24 cellular contexts compared by ENCODE assay signal in the genomic region with DNA sequence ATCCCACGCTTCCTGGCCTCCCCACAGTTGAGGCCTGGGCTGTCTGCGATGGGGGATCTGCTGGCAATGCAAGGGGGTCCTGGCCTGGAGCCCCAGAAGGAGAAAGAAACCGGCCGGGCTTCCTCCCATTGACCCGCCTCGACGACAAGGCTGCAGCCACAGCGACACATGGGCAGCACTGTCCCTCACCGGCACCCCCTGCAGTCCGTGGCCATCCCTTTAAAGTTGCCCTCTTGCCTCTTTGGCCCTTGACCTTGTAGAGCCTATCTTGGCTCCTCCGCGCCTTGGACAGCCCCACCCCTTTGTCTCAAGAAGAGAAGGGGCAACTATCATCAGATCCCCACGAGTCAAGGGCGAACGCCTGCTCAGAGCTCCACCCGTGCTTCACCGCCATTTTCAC.
DNase-seq lines count a peak whose midpoint lies in the region; ATAC-seq, FAIRE-seq and TF ChIP-seq lines count a peak whose summit lies in the region.
"Had no signal": no experiment of that assay in that cellular context is flagged by ENCODE, and none has a peak within 500 bp of the region (broad histone marks: within the 10 kb centered on the region; RNA-seq: fewer than 3 reads in every experiment).

No MANE protein-coding gene starts in this region.

- H2BK120ac ChIP-seq in H9 (ENCODE audit: low read depth, low read length, poor library complexity, severe bottlenecking) (no peak overlapping the region), H1 (replicated peaks; ENCODE audit: low read depth, low read length) (no peak overlapping the region)

- TF ChIP-seq RAD21 in H1 (IDR thresholded peaks at IDR 0.05 in 1 of 2, conservative IDR thresholded peaks at IDR 0.05 in 1 of 2; ENCODE audit: low read depth in 2 of 2, low read length in 2 of 2) = peak; percentile 19 to 44; a peak in 3 of 4 replicates

- H3K56ac ChIP-seq in H9 (ENCODE audit: insufficient read length, low read depth, low read length) (no peak overlapping the region), H1 (replicated peaks; ENCODE audit: insufficient read length, low read depth, low read length) (no peak overlapping the region)

- no peak overlapping the region for H2BK12ac ChIP-seq in H9 (ENCODE audit: insufficient read length, low read depth, low read length)
- no peak overlapping the region for H2BK12ac ChIP-seq in H1 (ENCODE audit: low read depth, low read length)

- peaks cover 23% of the 10 kb centered on the region for H3F3A ChIP-seq in neural progenitor cell (ENCODE audit: low read depth)

- H3K27me3 Mint-ChIP-seq in H9 (ENCODE audit: low read depth) (peaks cover 16% of the 10 kb centered on the region), neural progenitor cell (ENCODE audit: insufficient read depth, low read depth) (peaks cover 3% of the 10 kb centered on the region)
- H3K27me3 Mint-ChIP-seq: effector memory CD8-positive, alpha-beta T cell; naive B cell; T-helper 17 cell had no signal

- no peak for TF ChIP-seq EP300 in H1 (IDR thresholded peaks at IDR 0.05; ENCODE audit: borderline replicate concordance in 1 of 2, low read depth in 2 of 2, low read length in 2 of 2)

- no peak for TF ChIP-seq POLR2A in H1 (IDR thresholded peaks at IDR 0.05; ENCODE audit: control extremely low read depth in 1 of 2, low read depth in 2 of 2, low read length in 2 of 2)
- no peak for TF ChIP-seq POLR2A in adrenal gland (IDR thresholded peaks at IDR 0.05)

- no peak overlapping the region for H3T11ph ChIP-seq in H9 (ENCODE audit: low read length)

- H4K5ac ChIP-seq in H9 (ENCODE audit: insufficient read length, low read depth, low read length) (no peak overlapping the region), H1 (ENCODE audit: insufficient read length, low read depth, low read length) (no peak overlapping the region)

- H3K4me1 ChIP-seq in BLaER1 (peaks cover 77% of the 10 kb centered on the region), H9 (ENCODE audit: insufficient read depth, low read length) (no peaks in the 10 kb centered on the region), H1 (replicated peaks in 1 of 4; ENCODE audit: control insufficient read depth in 3 of 4, insufficient read depth in 4 of 4, low read length in 3 of 4) (peaks cover 0 to 15% (median 10%) of the 10 kb centered on the region in 4 experiments; a peak in 6 of 7 replicates), psoas muscle (peaks cover 80% of the 10 kb centered on the region), adrenal gland (replicated peaks in 1 of 2) (peaks cover 18 to 44% of the 10 kb centered on the region in 2 donors), neural progenitor cell (peaks cover 14% of the 10 kb centered on the region)
- H3K4me1 ChIP-seq: parathyroid adenoma had no signal

- no peak overlapping the region for H2BK5ac ChIP-seq in H9 (ENCODE audit: insufficient read length, low read length)
- H2BK5ac ChIP-seq in H1 (ENCODE audit: low read depth, low read length) = no peak overlapping the region

- H3K4me1 Mint-ChIP-seq in H9 = peaks cover 14 to 30% of the 10 kb centered on the region in 2 experiments
- H3K4me1 Mint-ChIP-seq in neural progenitor cell = peaks cover 41% of the 10 kb centered on the region

- no peak overlapping the region for H4K8ac ChIP-seq in H9 (replicated peaks; ENCODE audit: insufficient read length, low read depth, low read length)
- H4K8ac ChIP-seq in H1 (ENCODE audit: extremely low read depth, insufficient read depth, low read length) = no peak overlapping the region

- intact Hi-C loops in psoas muscle (cut with DNase I) (no loop called here), adrenal gland (cut with DNase I) (loop anchor here in 1 of 2 donors (10.0 kb wide), 1 partner anchor 156 kb away; no protein-coding TSS in a partner anchor)

- peaks cover 2% of the 10 kb centered on the region for H3K23me2 ChIP-seq in H9 (ENCODE audit: insufficient read length, low read depth, low read length, poor library complexity, severe bottlenecking)
- peaks cover 4% of the 10 kb centered on the region; the same call in 1 of the 2 replicates for H3K23me2 ChIP-seq in H1 (ENCODE audit: low read depth, low read length)

- FAIRE-seq in H1 (lab: Jason Lieb, UNC) = no peak
- FAIRE-seq: astrocyte had no signal

- H3K9me3 Mint-ChIP-seq in H9 (no peaks in the 10 kb centered on the region; a peak in 1 of 5 replicates), neural progenitor cell (no peaks in the 10 kb centered on the region)
- H3K9me3 Mint-ChIP-seq: activated T-cell treated with anti-CD3 and anti-CD28 coated beads, Interleukin-2, amount 50 U/mL, for 24 hours; effector memory CD8-positive, alpha-beta T cell; naive B cell; WTC11 had no signal

- H3K14ac ChIP-seq in H9 (ENCODE audit: insufficient read depth, low read length) = no peak overlapping the region
- H3K14ac ChIP-seq in H1 (ENCODE audit: insufficient read length) = no peak overlapping the region

- H3K79me2 ChIP-seq in H9 (ENCODE audit: insufficient read depth, low read length) = no peaks in the 10 kb centered on the region
- no peaks in the 10 kb centered on the region for H3K79me2 ChIP-seq in H1 (ENCODE audit: control insufficient read depth in 1 of 2, insufficient read depth in 2 of 2, low read length in 2 of 2)
- no peaks in the 10 kb centered on the region for H3K79me2 ChIP-seq in neural progenitor cell (ENCODE audit: low read depth)
- H3K79me2 ChIP-seq: parathyroid adenoma had no signal

- H3K9me3 ChIP-seq in BLaER1 (no peaks in the 10 kb centered on the region), H9 (ENCODE audit: control insufficient read depth, low read depth, low read length) (no peaks in the 10 kb centered on the region), H1 (ENCODE audit: insufficient read depth in 2 of 2, low read depth in 1 of 2, low read length in 1 of 2) (no peaks in the 10 kb centered on the region), psoas muscle (no peaks in the 10 kb centered on the region), adrenal gland (replicated peaks in 1 of 3) (no peaks in the 10 kb centered on the region), neural progenitor cell (ENCODE audit: low read depth) (no peaks in the 10 kb centered on the region)
- H3K9me3 ChIP-seq: SJSA1 had no signal

- H3K27ac ChIP-seq in BLaER1 (no peak overlapping the region), H9 (ENCODE audit: insufficient read length, low read depth, low read length) (no peak overlapping the region), H1 (ENCODE audit: low read depth, low read length) (no peak overlapping the region), psoas muscle (peak overlapping the region; percentile 24), adrenal gland (no peak overlapping the region), neural progenitor cell (no peak overlapping the region)
- H3K27ac ChIP-seq: parathyroid adenoma, SJSA1 had no signal

- H3K36me3 Mint-ChIP-seq in H9 (ENCODE audit: insufficient read depth in 1 of 3, low read depth in 3 of 3) = no peaks in the 10 kb centered on the region
- peaks cover 7% of the 10 kb centered on the region for H3K36me3 Mint-ChIP-seq in neural progenitor cell
- H3K36me3 Mint-ChIP-seq: naive B cell, WTC11 had no signal

- no peak overlapping the region for H2BK15ac ChIP-seq in H9 (ENCODE audit: low read depth, low read length)
- H2BK15ac ChIP-seq in H1 (ENCODE audit: low read length) = peak overlapping the region; percentile 19; the same call in 1 of the 2 replicates

- H3K18ac ChIP-seq in H9 (ENCODE audit: insufficient read length, low read depth, low read length) = no peak overlapping the region
- no peak overlapping the region for H3K18ac ChIP-seq in H1 (ENCODE audit: extremely low read depth, low read length)

- POLR2A ChIA-PET in H1 (lab: Charles Lee; ENCODE audit: partially characterized antibody) = interaction anchor here (1.5 kb wide), 1 partner anchor 11 kb away, joined by 5 read pairs; no protein-coding TSS in a partner anchor

- H3K4me2 ChIP-seq in BLaER1 = peak overlapping the region; percentile 90; the same call in 1 of the 2 replicates
- no peak overlapping the region for H3K4me2 ChIP-seq in H9 (ENCODE audit: insufficient read depth, insufficient read length, low read length)
- H3K4me2 ChIP-seq in H1 (ENCODE audit: insufficient read depth in 1 of 2, low read depth in 2 of 2, low read length in 2 of 2) = no peak overlapping the region
- no peak overlapping the region for H3K4me2 ChIP-seq in neural progenitor cell
- H3K4me2 ChIP-seq: smooth muscle cell had no signal

- H3K79me1 ChIP-seq in H9 (ENCODE audit: insufficient read depth, low read depth, low read length, poor library complexity, severe bottlenecking) (no peaks in the 10 kb centered on the region), H1 (ENCODE audit: low read depth, low read length) (peaks cover 2% of the 10 kb centered on the region; the same call in 1 of the 2 replicates)

- H4K91ac ChIP-seq in H9 (ENCODE audit: insufficient read length, low read depth, low read length) (no peak overlapping the region), H1 (replicated peaks; ENCODE audit: insufficient read length, low read length) (no peak overlapping the region)

- H3K4ac ChIP-seq in H9 (ENCODE audit: low read depth, low read length) (no peak overlapping the region), H1 (replicated peaks; ENCODE audit: insufficient read length, low read depth, low read length) (no peak overlapping the region)

- CTCF ChIA-PET in H1 (lab: Charles Lee; ENCODE audit: partially characterized antibody) = interaction anchor here (0.6 to 3.7 kb wide), 13 partner anchors 8 to 293 kb away, joined by 3 to 20 read pairs (median 4); no protein-coding TSS in a partner anchor

- H3K27me3 ChIP-seq in BLaER1 (peaks cover 14% of the 10 kb centered on the region), H9 (ENCODE audit: insufficient read depth, low read length) (no peaks in the 10 kb centered on the region), H1 (replicated peaks in 1 of 4; ENCODE audit: control insufficient read depth in 3 of 4, extremely low read depth in 1 of 4, insufficient read depth in 3 of 4, low read length in 3 of 4) (peaks cover 0 to 3% (median 2%) of the 10 kb centered on the region in 4 experiments; a peak in 2 of 7 replicates), psoas muscle (ENCODE audit: insufficient read depth in 3 of 3, low read length in 2 of 3) (no peaks in the 10 kb centered on the region), adrenal gland (no peaks in the 10 kb centered on the region), neural progenitor cell (peaks cover 16% of the 10 kb centered on the region)

- DNase-seq in H9 = no peak
- no peak for DNase-seq in H1 (ENCODE audit: low read depth in 1 of 2, low spot score in 2 of 2)
- DNase-seq in psoas muscle = no peak
- no peak for DNase-seq in adrenal gland
- no peak for DNase-seq in neural progenitor cell (ENCODE audit: low spot score)
- no peak for DNase-seq in SIG-M5 treated with dmso at 0.1 percent for 504 hours (lab: John Stamatoyannopoulos, UW; ENCODE audit: unreplicated experiment)
- DNase-seq in stimulated activated naive CD4-positive, alpha-beta T cell treated with Interleukin-2 at 50 U/mL for 16 hours (lab: John Stamatoyannopoulos, UW) = no peak
- DNase-seq: activated CD8-positive, alpha-beta T cell treated with anti-CD3 and anti-CD28 coated beads, Interleukin-2, amount 10 ng/mL, durations not matched to agents 7 days and 5 days; activated naive CD4-positive, alpha-beta T cell treated with anti-CD3 and anti-CD28 coated beads, Interleukin-2, amount 50 U/mL, for 16 hours; activated T-cell treated with anti-CD3 and anti-CD28 coated beads, Interleukin-2, amount 50 U/mL, for 24 hours; effector memory CD8-positive, alpha-beta T cell; GOT3; naive B cell; NCI-H2227 treated with DMSO at 0.1 percent for 48 hours; NCI-H82; stimulated activated CD4-positive, alpha-beta T cell treated with anti-CD3 and anti-CD28 coated beads, Interleukin-4, amount 100 ng/mL, for 24 hours; substantia nigra; T-helper 17 cell had no signal

- H3K23ac ChIP-seq in H9 (ENCODE audit: insufficient read length, low read depth, low read length) (no peak overlapping the region), H1 (ENCODE audit: insufficient read length) (no peak overlapping the region)

- peak; percentile 38; the same call in 2 of the 3 replicates for TF ChIP-seq CTCF in H9 (conservative IDR thresholded peaks at IDR 0.05)
- TF ChIP-seq CTCF in H1 (IDR thresholded peaks at IDR 0.05; ENCODE audit: control extremely low read depth in 1 of 3, insufficient read depth in 1 of 3, low read depth in 1 of 3, low read length in 3 of 3) = peak in 2 of 3 experiments; percentile 36 to 39; a peak in 3 of 4 replicates
- no peak for TF ChIP-seq CTCF in psoas muscle (IDR thresholded peaks at IDR 0.05)
- no peak for TF ChIP-seq CTCF in adrenal gland (IDR thresholded peaks at IDR 0.05)
- no peak for TF ChIP-seq CTCF in neural progenitor cell (IDR thresholded peaks at IDR 0.05)

- H4K20me1 ChIP-seq in BLaER1 = peaks cover 16% of the 10 kb centered on the region
- no peaks in the 10 kb centered on the region for H4K20me1 ChIP-seq in H9 (ENCODE audit: control insufficient read depth, insufficient read depth, insufficient read length)
- peaks cover 0 to 4% of the 10 kb centered on the region in 2 experiments for H4K20me1 ChIP-seq in H1 (replicated peaks in 1 of 2; ENCODE audit: control insufficient read depth in 1 of 2, insufficient read depth in 2 of 2, low read length in 2 of 2)
- peaks cover 43% of the 10 kb centered on the region for H4K20me1 ChIP-seq in neural progenitor cell (ENCODE audit: low read depth)

- H3K27ac Mint-ChIP-seq in H9 (peak overlapping the region in 1 of 3 experiments; percentile 81; a peak in 1 of 7 replicates), neural progenitor cell (no peak overlapping the region)
- H3K27ac Mint-ChIP-seq: activated CD8-positive, alpha-beta T cell treated with anti-CD3 and anti-CD28 coated beads, Interleukin-2, amount 10 ng/mL, durations not matched to agents 7 days and 5 days; activated T-cell treated with anti-CD3 and anti-CD28 coated beads, Interleukin-2, amount 50 U/mL, for 24 hours; T-helper 17 cell; WTC11 had no signal

- no peak overlapping the region for H3K9ac ChIP-seq in BLaER1
- no peak overlapping the region for H3K9ac ChIP-seq in H9 (ENCODE audit: extremely low read depth, insufficient read length, low read length)
- H3K9ac ChIP-seq in H1 (replicated peaks in 1 of 4; ENCODE audit: extremely low read depth in 1 of 4, low read depth in 3 of 4, low read length in 3 of 4) = no peak overlapping the region
- no peak overlapping the region for H3K9ac ChIP-seq in neural progenitor cell
- H3K9ac ChIP-seq: parathyroid adenoma had no signal

- WGBS in H9 (ENCODE audit: extremely low coverage, insufficient read length, low lambda C conversion rate) = no CpG with 5 or more reads among the region's 17 CpGs
- 89% methylated on average over 13 of the region's 17 CpGs; no CpG with 5 or more reads in 1 of the 2 experiments for WGBS in H1 (ENCODE audit: extremely low coverage in 1 of 2, insufficient coverage in 1 of 2, insufficient read length in 1 of 2, insufficient replicate concordance in 2 of 2, low coverage in 1 of 2, low lambda C conversion rate in 2 of 2, missing lambda C conversion rate in 1 of 2), 2 experiments
- 87 to 96% (median 92%) methylated on average over 17 of the region's 17 CpGs for WGBS in psoas muscle, 3 donors
- 88 to 98% (median 92%) methylated on average over 7 to 17 of the region's 17 CpGs for WGBS in adrenal gland, 4 donors

- H3K36me3 ChIP-seq in BLaER1 (no peaks in the 10 kb centered on the region), H1 (ENCODE audit: control insufficient read depth in 2 of 4, insufficient read depth in 4 of 4, low read length in 3 of 4) (no peaks in the 10 kb centered on the region), psoas muscle (ENCODE audit: insufficient read depth in 1 of 2, low read depth in 1 of 2) (no peaks in the 10 kb centered on the region), adrenal gland (replicated peaks in 1 of 2) (no peaks in the 10 kb centered on the region), neural progenitor cell (no peaks in the 10 kb centered on the region)
- H3K36me3 ChIP-seq: SJSA1 had no signal

- no peak overlapping the region for H2BK20ac ChIP-seq in H9 (ENCODE audit: low read depth, low read length, poor library complexity, severe bottlenecking)
- no peak overlapping the region for H2BK20ac ChIP-seq in H1 (ENCODE audit: low read length)

- no peak for ATAC-seq in psoas muscle
- ATAC-seq: activated CD8-positive, alpha-beta T cell treated with anti-CD3 and anti-CD28 coated beads, Interleukin-2, amount 10 ng/mL, durations not matched to agents 7 days and 5 days; effector memory CD8-positive, alpha-beta T cell; T-helper 17 cell; WTC11 had no signal

- H3K4me3 ChIP-seq in BLaER1 = no peak overlapping the region
- H3K4me3 ChIP-seq in H1 (ENCODE audit: extremely low read depth in 1 of 4, insufficient read depth in 2 of 4, low read depth in 3 of 4, low read length in 4 of 4) = no peak overlapping the region
- H3K4me3 ChIP-seq in psoas muscle = no peak overlapping the region
- no peak overlapping the region for H3K4me3 ChIP-seq in adrenal gland
- no peak overlapping the region for H3K4me3 ChIP-seq in neural progenitor cell
- H3K4me3 ChIP-seq: SJSA1, smooth muscle cell had no signal

- H2AFZ ChIP-seq in H9 (ENCODE audit: low read length) (no peak overlapping the region), H1 (ENCODE audit: low read length) (no peak overlapping the region), neural progenitor cell (replicated peaks) (no peak overlapping the region)
- H2AFZ ChIP-seq: parathyroid adenoma had no signal

- H2AK5ac ChIP-seq in H9 (ENCODE audit: insufficient read length, low read length) = no peak overlapping the region
- H2AK5ac ChIP-seq in H1 (ENCODE audit: low read depth, low read length) = no peak overlapping the region

- H3K4me3 Mint-ChIP-seq in H9 = no peak overlapping the region
- H3K4me3 Mint-ChIP-seq in neural progenitor cell = no peak overlapping the region
- H3K4me3 Mint-ChIP-seq: activated CD8-positive, alpha-beta T cell treated with anti-CD3 and anti-CD28 coated beads, Interleukin-2, amount 10 ng/mL, durations not matched to agents 7 days and 5 days; activated T-cell treated with anti-CD3 and anti-CD28 coated beads, Interleukin-2, amount 50 U/mL, for 24 hours; effector memory CD8-positive, alpha-beta T cell; T-helper 17 cell; WTC11 had no signal

Comparison
In these comparisons a context has a peak if more than half of its experiments do, and no peak if none do; other contexts are left out.
1. CTCF ChIP-seq: peak in H9 (single experiment) and H1 (2 of 3); none in psoas muscle (single experiment), adrenal gland (0 of 6) and neural progenitor cell (single experiment).